ENCODE assay signal across 8 cellular contexts in the genomic region with DNA sequence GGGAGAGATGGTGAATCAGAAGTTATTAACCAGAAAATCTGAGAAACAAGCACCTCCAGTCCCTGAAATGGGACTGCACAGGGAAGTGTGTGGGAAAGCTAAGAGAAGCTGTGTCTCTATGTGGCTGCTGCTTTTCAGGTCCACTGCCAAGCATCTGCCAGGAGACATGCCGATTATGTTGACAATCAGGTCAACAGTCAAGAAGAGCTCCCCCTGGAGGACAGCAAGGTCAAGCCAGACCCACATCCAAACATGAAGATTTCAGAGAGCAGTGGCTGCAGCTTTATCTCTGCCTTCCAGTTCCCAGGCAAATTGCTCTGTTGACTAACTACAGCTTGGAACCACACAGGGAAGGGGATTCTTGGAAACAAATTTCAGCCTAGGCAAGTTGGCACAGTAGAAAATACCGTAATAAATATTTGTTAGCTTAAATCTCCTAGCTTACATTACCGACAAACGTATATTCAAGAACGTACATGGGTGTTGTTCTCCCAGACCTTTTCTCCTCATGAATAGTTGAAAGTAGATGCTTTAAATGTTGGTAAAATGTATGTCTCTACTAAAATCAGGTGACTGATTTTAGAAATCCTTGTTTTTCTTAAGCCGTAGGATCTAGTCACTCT.
DNase-seq lines count a peak whose midpoint lies in the region; ATAC-seq and TF ChIP-seq lines count a peak whose summit lies in the region.

No MANE protein-coding gene starts in this region.

- intact Hi-C loops in right lobe of liver (cut with DNase I) = no loop called here

- peak; percentile 67 for TF ChIP-seq CTCF in DND-41 (IDR thresholded peaks at IDR 0.05; ENCODE audit: borderline replicate concordance, extremely low read depth, low read length, poor library complexity, severe bottlenecking)
- TF ChIP-seq CTCF in right lobe of liver (IDR thresholded peaks at IDR 0.05) = peak; percentile 43 to 68 (median 54)

- no peaks in the 10 kb centered on the region for H3K79me2 ChIP-seq in DND-41 (ENCODE audit: insufficient read depth, low read length)

- H3K4me1 ChIP-seq in DND-41 (ENCODE audit: insufficient read depth, low read length) (no peaks in the 10 kb centered on the region), right lobe of liver (no peaks in the 10 kb centered on the region)

- H3K27ac ChIP-seq in DND-41 (ENCODE audit: low read length) (no peak overlapping the region), right lobe of liver (no peak overlapping the region)

- no peaks in the 10 kb centered on the region for H3K36me3 ChIP-seq in DND-41 (ENCODE audit: insufficient read depth, low read length)
- no peaks in the 10 kb centered on the region for H3K36me3 ChIP-seq in right lobe of liver

- ATAC-seq in DND-41 (ENCODE audit: insufficient read depth, low read depth) = peak; percentile 66
- ATAC-seq in GM19023 (IDR thresholded peaks at IDR 0.05; ENCODE audit: unreplicated experiment) = peak; percentile 79
- ATAC-seq in HG03135 (IDR thresholded peaks at IDR 0.05; ENCODE audit: unreplicated experiment) = peak; percentile 92
- peak; percentile 76 to 88 (median 80) for ATAC-seq in right lobe of liver
- ATAC-seq in GM21528 (IDR thresholded peaks at IDR 0.05; ENCODE audit: low FRiP score, unreplicated experiment) = no peak

- H3K9ac ChIP-seq in DND-41 (ENCODE audit: low read depth, low read length) = no peak overlapping the region

- H4K20me1 ChIP-seq in DND-41 (ENCODE audit: insufficient read depth, low read length) = no peaks in the 10 kb centered on the region

- WGBS in right lobe of liver (ENCODE audit: insufficient coverage, low coverage, low lambda C conversion rate, missing lambda C conversion rate) = 61% methylated on average over 6 of the region's 6 CpGs

- no peaks in the 10 kb centered on the region for H3K27me3 ChIP-seq in DND-41 (ENCODE audit: insufficient read depth, low read length, poor library complexity)
- no peaks in the 10 kb centered on the region for H3K27me3 ChIP-seq in right lobe of liver

- H3K4me2 ChIP-seq in DND-41 (ENCODE audit: insufficient read depth, low read length) = no peak overlapping the region

- H2AFZ ChIP-seq in DND-41 (ENCODE audit: low read depth, low read length) = no peak overlapping the region

- H3K9me3 ChIP-seq in DND-41 (ENCODE audit: insufficient read depth, low read length, severe bottlenecking) (no peaks in the 10 kb centered on the region), right lobe of liver (no peaks in the 10 kb centered on the region)

- TF ChIP-seq POLR2A in right lobe of liver (IDR thresholded peaks at IDR 0.05) = no peak

- H3K4me3 ChIP-seq in DND-41 (ENCODE audit: low read depth in 1 of 2, low read length in 2 of 2) = no peak overlapping the region
- no peak overlapping the region for H3K4me3 ChIP-seq in right lobe of liver

- DNase-seq in DND-41 (peak; percentile 31), NCI-H82 treated with DMSO at 0.1 percent for 48 hours (lab: John Stamatoyannopoulos, UW; ENCODE audit: unreplicated experiment) (peak; percentile 32), cerebellar cortex (ENCODE audit: low spot score) (peak; percentile 36), right lobe of liver (peak in 2 of 3 donors; percentile 19 to 62), NCI-H187 treated with DMSO at 0.1 percent for 48 hours (lab: John Stamatoyannopoulos, UW) (no peak)
